1 cellular context compared by ENCODE assay signal in the genomic region with DNA sequence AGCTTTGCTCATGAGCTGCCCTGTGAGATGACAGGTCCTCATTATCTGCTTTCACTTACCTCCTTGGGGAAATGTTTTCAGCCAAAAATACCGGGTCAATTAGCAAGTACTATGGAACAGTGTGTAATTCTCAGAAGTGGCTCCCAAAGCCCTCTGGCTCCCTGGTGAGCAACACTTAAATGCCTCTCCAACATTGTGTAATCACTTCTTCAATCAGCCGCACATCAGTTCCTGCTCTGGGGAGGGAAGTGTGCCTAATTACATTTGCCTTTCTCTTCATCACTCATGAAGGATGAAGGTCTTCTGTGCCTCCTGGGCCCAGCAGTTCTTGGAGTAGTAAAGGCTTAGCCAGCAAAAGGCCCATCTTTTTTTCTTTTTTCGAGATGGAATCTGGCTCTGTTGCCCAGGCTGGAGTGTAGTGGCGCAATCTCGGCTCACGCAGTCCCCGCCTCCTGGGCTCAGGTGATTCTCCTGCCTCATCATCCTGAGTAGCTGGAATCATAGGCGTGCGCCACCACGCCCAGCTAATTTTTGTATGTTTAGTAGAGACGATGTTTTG.
TF ChIP-seq lines count a peak whose summit lies in the region.

No MANE protein-coding gene starts in this region.

TF ChIP-seq in IMR-90, 13 proteins besides CTCF, POLR2A, EP300 and RAD21:
- TF ChIP-seq CEBPB (IDR thresholded peaks at IDR 0.05; ENCODE audit: low read depth, low read length) = peak; percentile 43
- TF ChIP-seq, protein P1, sequence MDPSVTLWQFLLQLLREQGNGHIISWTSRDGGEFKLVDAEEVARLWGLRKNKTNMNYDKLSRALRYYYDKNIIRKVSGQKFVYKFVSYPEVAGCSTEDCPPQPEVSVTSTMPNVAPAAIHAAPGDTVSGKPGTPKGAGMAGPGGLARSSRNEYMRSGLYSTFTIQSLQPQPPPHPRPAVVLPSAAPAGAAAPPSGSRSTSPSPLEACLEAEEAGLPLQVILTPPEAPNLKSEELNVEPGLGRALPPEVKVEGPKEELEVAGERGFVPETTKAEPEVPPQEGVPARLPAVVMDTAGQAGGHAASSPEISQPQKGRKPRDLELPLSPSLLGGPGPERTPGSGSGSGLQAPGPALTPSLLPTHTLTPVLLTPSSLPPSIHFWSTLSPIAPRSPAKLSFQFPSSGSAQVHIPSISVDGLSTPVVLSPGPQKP (IDR thresholded peaks at IDR 0.05; ENCODE audit: borderline replicate concordance, low read depth, low read length) = no peak
- TF ChIP-seq, protein P2, sequence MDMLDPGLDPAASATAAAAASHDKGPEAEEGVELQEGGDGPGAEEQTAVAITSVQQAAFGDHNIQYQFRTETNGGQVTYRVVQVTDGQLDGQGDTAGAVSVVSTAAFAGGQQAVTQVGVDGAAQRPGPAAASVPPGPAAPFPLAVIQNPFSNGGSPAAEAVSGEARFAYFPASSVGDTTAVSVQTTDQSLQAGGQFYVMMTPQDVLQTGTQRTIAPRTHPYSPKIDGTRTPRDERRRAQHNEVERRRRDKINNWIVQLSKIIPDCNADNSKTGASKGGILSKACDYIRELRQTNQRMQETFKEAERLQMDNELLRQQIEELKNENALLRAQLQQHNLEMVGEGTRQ (IDR thresholded peaks at IDR 0.05; ENCODE audit: low read depth, low read length) = no peak
